In the genomic region with DNA sequence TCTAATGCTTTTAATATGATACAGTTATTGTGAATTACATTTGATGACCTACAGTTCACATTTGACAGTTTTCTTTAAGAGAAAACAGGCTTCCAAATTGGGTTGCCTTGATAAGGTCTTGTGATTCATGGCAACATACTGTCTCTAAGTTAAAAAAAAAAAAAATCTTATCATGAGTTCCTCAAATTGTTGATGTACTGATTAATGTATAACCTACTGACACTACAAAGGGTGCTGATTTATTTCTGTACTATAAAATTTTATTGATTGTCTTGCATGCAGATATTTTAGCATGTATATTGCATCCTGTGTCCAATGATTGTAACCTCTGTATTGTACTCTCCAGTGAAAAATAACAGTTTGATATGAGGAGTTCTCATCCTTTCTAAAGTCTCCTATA, we compare ENCODE assay signal across 27 cellular contexts.
"Had no signal": no experiment of that assay in that cellular context is flagged by ENCODE, and none has a peak within 500 bp of the region (broad histone marks: within the 10 kb centered on the region; RNA-seq: fewer than 3 reads in every experiment).

No MANE protein-coding gene starts in this region.

- DNase-seq: activated CD4-positive, alpha-beta T cell treated with anti-CD3 and anti-CD28 coated beads for 1 hour; activated CD4-positive, alpha-beta T cell treated with anti-CD3 and anti-CD28 coated beads for 48 hours; activated CD4-positive, CD25-positive, alpha-beta regulatory T cell; activated CD8-positive, alpha-beta T cell treated with anti-CD3 and anti-CD28 coated beads for 36 hours; activated gamma-delta T cell; activated naive CD4-positive, alpha-beta T cell treated with Interleukin-2 at 50 U/mL for 16 hours; activated naive CD8-positive, alpha-beta T cell treated with anti-CD3 and anti-CD28 coated beads, Interleukin-2, amount 10 ng/mL, durations not matched to agents 7 days and 5 days; activated T-cell treated with anti-CD3 and anti-CD28 coated beads, Interleukin-2, amount 50 U/mL, for 24 hours; amygdala; NCI-H1105; NCI-H1436; NCI-H1694; NCI-H1930; NCI-H2081 treated with DMSO at 0.1 percent for 48 hours; NCI-H226; NCI-H446 treated with DMSO at 0.1 percent for 48 hours; NCI-H524; NCI-H69; PC-3; Peyer's patch; RPMI8226; SHP77 treated with DMSO at 0.1 percent for 48 hours; SW 1271; T1000; WERI-Rb-1 had no signal

- H3K27me3 ChIP-seq: ascending aorta, cardiac muscle cell, Peyer's patch had no signal

- H3K36me3 ChIP-seq: ascending aorta, cardiac muscle cell, Peyer's patch, WERI-Rb-1 had no signal

- H3K27ac ChIP-seq: ascending aorta, cardiac muscle cell, Peyer's patch, WERI-Rb-1 had no signal

- H3K9me3 ChIP-seq: ascending aorta, Peyer's patch had no signal

- ATAC-seq: activated CD8-positive, alpha-beta T cell treated with anti-CD3 and anti-CD28 coated beads for 36 hours; PC-3 had no signal

- H3K4me3 ChIP-seq: ascending aorta, cardiac muscle cell, Peyer's patch had no signal

- H3K4me1 ChIP-seq: ascending aorta had no signal
